Comparison of ENCODE assay signal across 1 cellular context in genomic region chrX:2710496-2710895, GRCh38.
TF ChIP-seq lines count a peak whose summit lies in the region.

No MANE protein-coding gene starts in this region.

TF ChIP-seq in HCT116, 20 proteins besides CTCF, POLR2A, EP300 and RAD21 (continued from another document):
- TF ChIP-seq REST (IDR thresholded peaks at IDR 0.05; ENCODE audit: low read depth) (no peak), EGR1 (IDR thresholded peaks at IDR 0.05; ENCODE audit: low read depth) (no peak)
